ENCODE assay signal across 10 cellular contexts in genomic region chr3:169659858-169660614, GRCh38. TPM values are rescaled to one million over a fixed set of nuclear protein-coding genes. Genes with fewer than 3 reads are reported as not detected.
DNase-seq lines count a peak whose midpoint lies in the region; ATAC-seq and TF ChIP-seq lines count a peak whose summit lies in the region.
"Had no signal": no experiment of that assay in that cellular context is flagged by ENCODE, and none has a peak within 500 bp of the region (broad histone marks: within the 10 kb centered on the region; RNA-seq: fewer than 3 reads in every experiment).

No MANE protein-coding gene starts in this region.

- H3K4me3 ChIP-seq in ACC112 (ENCODE audit: low read depth, low read length) (peak overlapping the region; percentile 71; the same call in 1 of the 2 replicates), fibroblast of pulmonary artery (replicated peaks; ENCODE audit: low read depth, low read length) (peak overlapping the region; percentile 78), Peyer's patch (no peak overlapping the region)

- in situ Hi-C loops in KBM-7 (cut with MboI; ENCODE audit: low pct_unique_long_range_greater_than_20kb, low sequenced_read_pairs) = loop anchor here (25.0 kb wide), 1 partner anchor 523 kb away; no protein-coding TSS in a partner anchor

- peak overlapping the region; percentile 54 for H3K27ac Mint-ChIP-seq in nephron progenitor cell

- H3K9me3 ChIP-seq in Peyer's patch = no peaks in the 10 kb centered on the region

- peaks cover 5% of the 10 kb centered on the region for H3K4me1 ChIP-seq in ACC112 (ENCODE audit: control insufficient read depth, insufficient read depth, low read length, unreplicated experiment)
- H3K4me1 ChIP-seq in Peyer's patch = peaks cover 0 to 37% (median 14%) of the 10 kb centered on the region in 4 donors

- no peaks in the 10 kb centered on the region for H3K79me2 ChIP-seq in ACC112 (ENCODE audit: control insufficient read depth, insufficient read depth, low read length, unreplicated experiment)

- no peaks in the 10 kb centered on the region for H3K9me3 Mint-ChIP-seq in nephron progenitor cell

- no peak for TF ChIP-seq CTCF in fibroblast of pulmonary artery (IDR thresholded peaks at IDR 0.05; ENCODE audit: low read length, missing control alignments)
- TF ChIP-seq CTCF in nephron progenitor cell (IDR thresholded peaks at IDR 0.05) = no peak
- TF ChIP-seq CTCF in Peyer's patch (IDR thresholded peaks at IDR 0.05) = no peak

- no peaks in the 10 kb centered on the region for H3K36me3 ChIP-seq in ACC112 (ENCODE audit: insufficient read depth, low read length)
- H3K36me3 ChIP-seq in Peyer's patch = no peaks in the 10 kb centered on the region

- no peak for ATAC-seq in HG02981 (IDR thresholded peaks at IDR 0.05; ENCODE audit: unreplicated experiment)

- peaks cover 76% of the 10 kb centered on the region for H3K27me3 Mint-ChIP-seq in nephron progenitor cell (ENCODE audit: low read depth, poor library complexity)

- H3K27ac ChIP-seq in ACC112 (ENCODE audit: low read depth, low read length) (no peak overlapping the region), Peyer's patch (no peak overlapping the region)

- peaks cover 66% of the 10 kb centered on the region for H3K4me1 Mint-ChIP-seq in nephron progenitor cell

- no peak for TF ChIP-seq POLR2A in Peyer's patch (IDR thresholded peaks at IDR 0.05)

- DNase-seq in KBM-7 = peak; percentile 19
- peak; percentile 9 for DNase-seq in fibroblast of pulmonary artery (ENCODE audit: low read depth)
- DNase-seq in nephron progenitor cell = no peak
- no peak for DNase-seq in DMS153 treated with DMSO at 0.1 percent for 48 hours (lab: John Stamatoyannopoulos, UW; ENCODE audit: unreplicated experiment)
- DNase-seq in Peyer's patch = no peak
- no peak for DNase-seq in T-helper 9 cell
- DNase-seq: COR-L47, NCI-H2081 had no signal

- peak overlapping the region; percentile 87 for H3K4me3 Mint-ChIP-seq in nephron progenitor cell

- H3K36me3 Mint-ChIP-seq in nephron progenitor cell (ENCODE audit: low read depth) = no peaks in the 10 kb centered on the region

- H3K27me3 ChIP-seq in ACC112 (ENCODE audit: insufficient read depth, low read length) = peaks cover 65% of the 10 kb centered on the region
- H3K27me3 ChIP-seq in Peyer's patch = peaks cover 0 to 46% of the 10 kb centered on the region in 2 donors

- no peak overlapping the region for H2AFZ ChIP-seq in ACC112 (ENCODE audit: low read length, unreplicated experiment)

RNA-seq across cellular contexts. Expression of gene MECOM, which starts 3.5 kb away (rescaled TPM):
- total RNA-seq in Peyer's patch = 10 to 100 TPM; 19.1 to 55.4 (median 37.9) TPM

Comparison
In these comparisons a context has a peak if more than half of its experiments do, and no peak if none do; other contexts are left out.
1. H3K4me3 ChIP-seq: peak in ACC112 (single experiment) and fibroblast of pulmonary artery (single experiment); none in Peyer's patch (0 of 4).
2. DNase-seq: peak in KBM-7 (single experiment) and fibroblast of pulmonary artery (single experiment); none in nephron progenitor cell (single experiment), DMS153 treated with DMSO at 0.1 percent for 48 hours (single experiment), Peyer's patch (0 of 3) and T-helper 9 cell (single experiment).